Comparison of ENCODE assay signal across 8 cellular contexts in genomic region chr2:16429002-16429401, GRCh38.
"Had no signal": no experiment of that assay in that cellular context is flagged by ENCODE, and none has a peak within 500 bp of the region (broad histone marks: within the 10 kb centered on the region; RNA-seq: fewer than 3 reads in every experiment).

No MANE protein-coding gene starts in this region.

- H3K9ac ChIP-seq: GM23248 had no signal

- H3K27ac Mint-ChIP-seq: HFFc6 had no signal

- H3K4me3 Mint-ChIP-seq: HFFc6 had no signal

- H2AFZ ChIP-seq: GM23248 had no signal

- H3K36me3 ChIP-seq: HAP-1 had no signal

- DNase-seq: GM23248, GOT3, HFFc6, IMR-90 had no signal

- H3K4me1 ChIP-seq: HAP-1 had no signal

- ATAC-seq: HCT116 had no signal

- H3K4me3 ChIP-seq: GM23248, HAP-1, K562 had no signal

- H3K27ac ChIP-seq: GM23248, HL-60 had no signal

- H3K9me3 ChIP-seq: HAP-1 had no signal
